1 cellular context compared by ENCODE assay signal in genomic region chr5:74538206-74538661, GRCh38.
A peak's percentile ranks its signal among the peaks of the same experiment; 100 is the strongest.
TF ChIP-seq lines count a peak whose summit lies in the region.

No MANE protein-coding gene starts in this region.

TF ChIP-seq in A549, 52 proteins besides CTCF, POLR2A, EP300 and RAD21 (continued from another document):
- TF ChIP-seq HMGXB4 (CRISPR knock-in tag; IDR thresholded peaks at IDR 0.05; ENCODE audit: borderline replicate concordance) = no peak
- no peak for TF ChIP-seq RARB (CRISPR knock-in tag; IDR thresholded peaks at IDR 0.05)
- TF ChIP-seq REST (IDR thresholded peaks at IDR 0.05) = no peak
- no peak for TF ChIP-seq PBX3 (IDR thresholded peaks at IDR 0.05)
- no peak for TF ChIP-seq RCOR1 (IDR thresholded peaks at IDR 0.05; ENCODE audit: low read depth, low read length)
- TF ChIP-seq CBX8 (IDR thresholded peaks at IDR 0.05) = no peak
- no peak for TF ChIP-seq RNF2 (IDR thresholded peaks at IDR 0.05; ENCODE audit: borderline replicate concordance, low read depth)
- 0 out of 3 replicates have a peak, but pooled peaks have one; percentile 7 for TF ChIP-seq SMC3 (IDR thresholded peaks at IDR 0.05)
- no peak for TF ChIP-seq JUNB (IDR thresholded peaks at IDR 0.05)
- no peak for TF ChIP-seq MAFK (IDR thresholded peaks at IDR 0.05; ENCODE audit: partially characterized antibody)
- no peak for TF ChIP-seq FOSB (CRISPR knock-in tag; IDR thresholded peaks at IDR 0.05)
- peak; percentile 95 to 96 for TF ChIP-seq CEBPB (IDR thresholded peaks at IDR 0.05)
- no peak for TF ChIP-seq PHF8 (IDR thresholded peaks at IDR 0.05; ENCODE audit: borderline replicate concordance, low read depth)
- 0 out of 2 replicates have a peak, but pooled peaks have one; percentile 56 for TF ChIP-seq HES2 (IDR thresholded peaks at IDR 0.05)
- TF ChIP-seq TFCP2L1 (CRISPR knock-in tag; IDR thresholded peaks at IDR 0.05) = no peak
